ENCODE assay signal across 21 cellular contexts in genomic region chr6:165876568-165876967, GRCh38.
DNase-seq lines count a peak whose midpoint lies in the region; ATAC-seq and TF ChIP-seq lines count a peak whose summit lies in the region.
"Had no signal": no experiment of that assay in that cellular context is flagged by ENCODE, and none has a peak within 500 bp of the region (broad histone marks: within the 10 kb centered on the region; RNA-seq: fewer than 3 reads in every experiment).

No MANE protein-coding gene starts in this region.

- intact Hi-C loops in left ventricle myocardium superior (cut with micrococcal nuclease) = no loop called here
- intact Hi-C loops in ovary (cut with DNase I) = no loop called here
- intact Hi-C loops in activated naive CD4-positive, alpha-beta T cell treated with anti-CD3 and anti-CD28 coated beads for 36 hours (cut with micrococcal nuclease) = no loop called here

- H3K27ac ChIP-seq in ovary = peak overlapping the region in 1 of 2 donors; percentile 22
- H3K27ac ChIP-seq: PC-9, right lobe of liver had no signal

- WGBS in ovary, 3 donors = 1 to 3% (median 3%) methylated on average over 6 of the region's 6 CpGs

- no peaks in the 10 kb centered on the region for H3K9me3 ChIP-seq in ovary
- H3K9me3 ChIP-seq: right lobe of liver had no signal

- CTCF ChIA-PET in activated naive CD4-positive, alpha-beta T cell treated with anti-CD3 and anti-CD28 coated beads for 36 hours (lab: Charles Lee) = interaction anchor here (1.0 kb wide), 1 partner anchor 9 kb away, joined by 3 read pairs; no protein-coding TSS in a partner anchor

- no peaks in the 10 kb centered on the region for H3K36me3 Mint-ChIP-seq in activated naive CD4-positive, alpha-beta T cell treated with anti-CD3 and anti-CD28 coated beads for 36 hours (ENCODE audit: low read depth)
- H3K36me3 Mint-ChIP-seq: CD8-positive, alpha-beta memory T cell; naive thymus-derived CD8-positive, alpha-beta T cell; stimulated activated naive B cell treated with anti-CD40 and anti-IgM and Interleukin-4, amounts not matched to agents 10 μg/mL and 1 μg/mL and 100 μg/mL, for 72 hours had no signal

- peaks cover 12% of the 10 kb centered on the region for H3K27me3 Mint-ChIP-seq in activated naive CD4-positive, alpha-beta T cell treated with anti-CD3 and anti-CD28 coated beads for 36 hours (ENCODE audit: low read depth)

- DNase-seq in G401 (ENCODE audit: low spot score) (peak; percentile 71), choroid plexus epithelial cell (ENCODE audit: low read depth) (peak; percentile 59), left ventricle myocardium superior (peak; percentile 77), ovary (peak; percentile 73 to 87 (median 80)), LoVo (ENCODE audit: low spot score) (no peak), foreskin melanocyte (no peak), NCI-H2171 (lab: John Stamatoyannopoulos, UW) (no peak)
- no peak for DNase-seq in activated naive CD4-positive, alpha-beta T cell treated with anti-CD3 and anti-CD28 coated beads for 36 hours
- DNase-seq: activated B cell treated with CpG ODN at 0.5 μM for 24 hours; activated gamma-delta T cell treated with Interleukin-2 at 50 U/mL for 16 hours; CD8-positive, alpha-beta memory T cell; erythroblast; HCEC 1CT; Kasumi-1; naive thymus-derived CD8-positive, alpha-beta T cell; NCI-H1694 treated with DMSO at 0.1 percent for 48 hours; NCI-H526; PC-9; stimulated activated naive B cell treated with anti-CD40 and anti-IgM and Interleukin-4, amounts not matched to agents 10 μg/mL and 1 μg/mL and 100 μg/mL, for 72 hours had no signal

- no peak for TF ChIP-seq EP300 in ovary (IDR thresholded peaks at IDR 0.05)

- no peaks in the 10 kb centered on the region for H3K9me3 Mint-ChIP-seq in activated naive CD4-positive, alpha-beta T cell treated with anti-CD3 and anti-CD28 coated beads for 36 hours
- H3K9me3 Mint-ChIP-seq: CD8-positive, alpha-beta memory T cell; central memory CD8-positive, alpha-beta T cell had no signal

- no peaks in the 10 kb centered on the region for H3K36me3 ChIP-seq in ovary
- H3K36me3 ChIP-seq: right lobe of liver had no signal

- H3K4me3 Mint-ChIP-seq in activated naive CD4-positive, alpha-beta T cell treated with anti-CD3 and anti-CD28 coated beads for 36 hours = no peak overlapping the region
- H3K4me3 Mint-ChIP-seq: activated B cell treated with CpG ODN at 0.5 μM for 24 hours; CD8-positive, alpha-beta memory T cell; central memory CD8-positive, alpha-beta T cell; naive thymus-derived CD8-positive, alpha-beta T cell; stimulated activated naive B cell treated with anti-CD40 and anti-IgM and Interleukin-4, amounts not matched to agents 10 μg/mL and 1 μg/mL and 100 μg/mL, for 72 hours had no signal

- H3K4me1 Mint-ChIP-seq in activated naive CD4-positive, alpha-beta T cell treated with anti-CD3 and anti-CD28 coated beads for 36 hours (ENCODE audit: low read depth) = no peaks in the 10 kb centered on the region
- H3K4me1 Mint-ChIP-seq: activated B cell treated with CpG ODN at 0.5 μM for 24 hours; CD8-positive, alpha-beta memory T cell; central memory CD8-positive, alpha-beta T cell; naive thymus-derived CD8-positive, alpha-beta T cell; stimulated activated naive B cell treated with anti-CD40 and anti-IgM and Interleukin-4, amounts not matched to agents 10 μg/mL and 1 μg/mL and 100 μg/mL, for 72 hours had no signal

- in situ Hi-C loops in G401 (cut with HindIII; ENCODE audit: low sequenced_read_pairs) = no loop called here

- no peak for TF ChIP-seq CTCF in choroid plexus epithelial cell (conservative IDR thresholded peaks at IDR 0.05; ENCODE audit: low read depth, low read length)
- TF ChIP-seq CTCF in ovary (IDR thresholded peaks at IDR 0.05) = no peak

- TF ChIP-seq POLR2A in ovary (IDR thresholded peaks at IDR 0.05) = no peak

- H3K27me3 ChIP-seq in ovary = no peaks in the 10 kb centered on the region
- H3K27me3 ChIP-seq: right lobe of liver had no signal

- ATAC-seq in left ventricle myocardium superior = peak; percentile 95
- ATAC-seq: naive thymus-derived CD8-positive, alpha-beta T cell; stimulated activated naive B cell treated with anti-CD40 and anti-IgM and Interleukin-4, amounts not matched to agents 10 μg/mL and 1 μg/mL and 100 μg/mL, for 72 hours had no signal

- H3K4me1 ChIP-seq in ovary (ENCODE audit: insufficient read depth) = peaks cover 5% of the 10 kb centered on the region
- H3K4me1 ChIP-seq: right lobe of liver had no signal

- H3K27ac Mint-ChIP-seq in activated naive CD4-positive, alpha-beta T cell treated with anti-CD3 and anti-CD28 coated beads for 36 hours = no peak overlapping the region
- H3K27ac Mint-ChIP-seq: activated B cell treated with CpG ODN at 0.5 μM for 24 hours; CD8-positive, alpha-beta memory T cell; naive thymus-derived CD8-positive, alpha-beta T cell; stimulated activated naive B cell treated with anti-CD40 and anti-IgM and Interleukin-4, amounts not matched to agents 10 μg/mL and 1 μg/mL and 100 μg/mL, for 72 hours had no signal

- H3K4me3 ChIP-seq in choroid plexus epithelial cell (ENCODE audit: low read depth, low read length) (no peak overlapping the region), ovary (no peak overlapping the region)
- H3K4me3 ChIP-seq: PC-9, right lobe of liver had no signal

Comparison
In these comparisons a context has a peak if more than half of its experiments do, and no peak if none do; other contexts are left out.
1. DNase-seq: peak in G401 (single experiment), choroid plexus epithelial cell (single experiment), left ventricle myocardium superior (single experiment) and ovary (5 of 5); none in LoVo (single experiment), foreskin melanocyte (single experiment), activated naive CD4-positive, alpha-beta T cell treated with anti-CD3 and anti-CD28 coated beads for 36 hours (single experiment) and NCI-H2171 (single experiment).